In the genomic region with DNA sequence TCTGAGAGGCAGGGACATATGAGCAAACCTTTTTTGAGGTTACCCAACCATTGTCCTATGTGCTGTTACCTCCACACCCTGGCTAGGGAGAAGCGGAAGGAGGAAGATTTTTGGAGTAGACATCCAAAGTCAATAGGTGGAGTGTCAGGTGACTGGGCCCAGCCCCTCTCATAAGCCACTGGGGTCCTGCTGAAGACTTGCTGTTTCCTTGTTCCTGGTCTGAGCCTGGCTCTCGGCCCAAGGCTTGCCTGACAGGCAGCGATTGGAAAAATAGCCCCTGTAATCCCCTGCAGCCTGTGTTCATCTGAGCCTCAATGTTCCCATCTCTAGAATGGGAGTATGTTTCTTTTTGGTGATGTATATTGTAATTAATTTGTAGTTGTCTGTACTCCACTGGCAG, we compare ENCODE assay signal across 29 cellular contexts. TPM values are rescaled to one million over a fixed set of nuclear protein-coding genes. Genes with fewer than 3 reads are reported as not detected.
DNase-seq lines count a peak whose midpoint lies in the region; ATAC-seq and TF ChIP-seq lines count a peak whose summit lies in the region.
"Had no signal": no experiment of that assay in that cellular context is flagged by ENCODE, and none has a peak within 500 bp of the region (broad histone marks: within the 10 kb centered on the region; RNA-seq: fewer than 3 reads in every experiment).

No MANE protein-coding gene starts in this region.

- H3K79me2 ChIP-seq in hepatocyte: no peaks in the 10 kb centered on the region

- ATAC-seq in Right ventricle myocardium superior (ENCODE audit: poor library complexity) (peak; percentile 16), right cardiac atrium (no peak), HG02610 (IDR thresholded peaks at IDR 0.05; ENCODE audit: unreplicated experiment) (no peak), HG02884 (IDR thresholded peaks at IDR 0.05; ENCODE audit: unreplicated experiment) (no peak)
- ATAC-seq in activated T-cell treated with anti-CD3 and anti-CD28 coated beads, Interleukin-2, amount 50 U/mL, for 72 hours (replicated peaks in 1 of 2): no peak
- ATAC-seq: activated T-cell treated with anti-CD3 and anti-CD28 coated beads, Interleukin-2, amount 50 U/mL, for 4 hours; T-helper 17 cell had no signal

- TF ChIP-seq CTCF in hepatocyte (IDR thresholded peaks at IDR 0.05; ENCODE audit: poor library complexity): no peak

- 89% methylated on average over 3 of the region's 3 CpGs for WGBS in right cardiac atrium
- WGBS in hepatocyte (ENCODE audit: low lambda C conversion rate, missing lambda C conversion rate): 95% methylated on average over 3 of the region's 3 CpGs

- H3K27me3 ChIP-seq in right cardiac atrium (ENCODE audit: control insufficient read depth, insufficient read depth) (no peaks in the 10 kb centered on the region), hepatocyte (no peaks in the 10 kb centered on the region), mucosa of rectum (ENCODE audit: control insufficient read depth in 2 of 2, insufficient read depth in 2 of 2, low read length in 2 of 2) (no peaks in the 10 kb centered on the region)
- H3K27me3 ChIP-seq: thyroid gland had no signal

- no peaks in the 10 kb centered on the region for H3K9me3 ChIP-seq in right cardiac atrium (ENCODE audit: control insufficient read depth, low read length)
- no peaks in the 10 kb centered on the region for H3K9me3 ChIP-seq in hepatocyte (ENCODE audit: low read depth)
- H3K9me3 ChIP-seq in mucosa of rectum (ENCODE audit: control insufficient read depth in 2 of 2, low read length in 2 of 2): no peaks in the 10 kb centered on the region
- H3K9me3 ChIP-seq: SK-N-SH, thyroid gland had no signal

- no peak overlapping the region for H2AFZ ChIP-seq in hepatocyte

- no peak overlapping the region for H3K27ac Mint-ChIP-seq in activated T-cell treated with anti-CD3 and anti-CD28 coated beads, Interleukin-2, amount 50 U/mL, for 72 hours
- H3K27ac Mint-ChIP-seq: CD8-positive, alpha-beta memory T cell; H9; stimulated activated naive CD8-positive, alpha-beta T cell treated with anti-CD3 and anti-CD28 coated beads, Interleukin-15, Interleukin-2, amounts not matched to agents 100 ng/mL and 50 ng/mL, for 24 hours; T-helper 17 cell had no signal

- peaks cover 3 to 4% of the 10 kb centered on the region in 2 donors for H3K9me3 Mint-ChIP-seq in activated T-cell treated with anti-CD3 and anti-CD28 coated beads, Interleukin-2, amount 50 U/mL, for 72 hours
- H3K9me3 Mint-ChIP-seq: activated T-cell treated with anti-CD3 and anti-CD28 coated beads, Interleukin-2, amount 50 U/mL, for 4 hours; H9; stimulated activated naive CD8-positive, alpha-beta T cell treated with anti-CD3 and anti-CD28 coated beads, Interleukin-15, Interleukin-2, amounts not matched to agents 100 ng/mL and 50 ng/mL, for 24 hours had no signal

- H3K4me1 Mint-ChIP-seq in activated T-cell treated with anti-CD3 and anti-CD28 coated beads, Interleukin-2, amount 50 U/mL, for 72 hours (ENCODE audit: low read depth): peaks cover 21% of the 10 kb centered on the region
- H3K4me1 Mint-ChIP-seq: CD8-positive, alpha-beta memory T cell had no signal

- no peaks in the 10 kb centered on the region for H3K27me3 Mint-ChIP-seq in activated T-cell treated with anti-CD3 and anti-CD28 coated beads, Interleukin-2, amount 50 U/mL, for 72 hours (ENCODE audit: low read depth)
- H3K27me3 Mint-ChIP-seq: stimulated activated naive CD8-positive, alpha-beta T cell treated with anti-CD3 and anti-CD28 coated beads, Interleukin-15, Interleukin-2, amounts not matched to agents 100 ng/mL and 50 ng/mL, for 24 hours had no signal

- no peaks in the 10 kb centered on the region for H3K9me2 ChIP-seq in hepatocyte (replicated peaks; ENCODE audit: insufficient read depth)
- H3K9me2 ChIP-seq: SK-N-SH had no signal

- H3K36me3 ChIP-seq in hepatocyte (replicated peaks; ENCODE audit: insufficient read depth, low read depth) (no peaks in the 10 kb centered on the region), mucosa of rectum (ENCODE audit: control insufficient read depth in 2 of 2, insufficient read depth in 2 of 2, low read length in 2 of 2) (no peaks in the 10 kb centered on the region)
- H3K36me3 ChIP-seq: thyroid gland had no signal

- no peak overlapping the region for H3K4me2 ChIP-seq in hepatocyte
- H3K4me2 ChIP-seq: SK-N-SH had no signal

- no peak overlapping the region for H3K4me3 Mint-ChIP-seq in activated T-cell treated with anti-CD3 and anti-CD28 coated beads, Interleukin-2, amount 50 U/mL, for 72 hours
- H3K4me3 Mint-ChIP-seq: activated T-cell treated with anti-CD3 and anti-CD28 coated beads, Interleukin-2, amount 50 U/mL, for 4 hours; CD8-positive, alpha-beta memory T cell; H9; stimulated activated naive CD8-positive, alpha-beta T cell treated with anti-CD3 and anti-CD28 coated beads, Interleukin-15, Interleukin-2, amounts not matched to agents 100 ng/mL and 50 ng/mL, for 24 hours; T-helper 17 cell had no signal

- peak overlapping the region in 1 of 2 donors; percentile 71 for H3K9ac ChIP-seq in mucosa of rectum (ENCODE audit: low read depth in 1 of 2, low read length in 2 of 2)
- H3K9ac ChIP-seq: SK-N-SH had no signal

- no peaks in the 10 kb centered on the region for H3K4me1 ChIP-seq in right cardiac atrium (ENCODE audit: control insufficient read depth, insufficient read depth, low read length)
- H3K4me1 ChIP-seq in hepatocyte (ENCODE audit: insufficient read depth): peaks cover 38% of the 10 kb centered on the region
- H3K4me1 ChIP-seq in mucosa of rectum (ENCODE audit: control insufficient read depth in 2 of 2, insufficient read depth in 2 of 2, low read length in 2 of 2): peaks cover 55 to 76% of the 10 kb centered on the region in 2 donors

- no peaks in the 10 kb centered on the region for H4K20me1 ChIP-seq in hepatocyte (ENCODE audit: insufficient read depth, poor library complexity, severe bottlenecking)

- H3K27ac ChIP-seq in right cardiac atrium (ENCODE audit: low read length) (no peak overlapping the region), hepatocyte (peak overlapping the region; percentile 87), mucosa of rectum (ENCODE audit: low read depth in 2 of 2, low read length in 2 of 2) (peak overlapping the region; percentile 89 to 91)
- H3K27ac ChIP-seq: thyroid gland had no signal

- no peaks in the 10 kb centered on the region for H3K36me3 Mint-ChIP-seq in activated T-cell treated with anti-CD3 and anti-CD28 coated beads, Interleukin-2, amount 50 U/mL, for 72 hours (ENCODE audit: insufficient read depth in 2 of 2)

- H3K4me3 ChIP-seq in right cardiac atrium (ENCODE audit: low read length) (no peak overlapping the region), hepatocyte (no peak overlapping the region), mucosa of rectum (ENCODE audit: low read length in 2 of 2) (no peak overlapping the region)
- H3K4me3 ChIP-seq: skin epidermis, thyroid gland had no signal

- DNase-seq in Right ventricle myocardium superior (no peak), right cardiac atrium (no peak), hepatocyte (ENCODE audit: low spot score) (no peak), ureter (ENCODE audit: low spot score) (peak; percentile 58)
- DNase-seq in activated T-cell treated with anti-CD3 and anti-CD28 coated beads, Interleukin-2, amount 50 U/mL, for 72 hours: no peak
- DNase-seq: activated naive CD4-positive, alpha-beta T cell; activated T-cell treated with anti-CD3 and anti-CD28 coated beads, Interleukin-2, amount 50 U/mL, for 4 hours; CD8-positive, alpha-beta memory T cell; cerebellar nuclear complex; DMS153; glutamatergic neuron; H9; KBM-7; mammary epithelial cell; NCI-H1436 treated with DMSO at 0.1 percent for 48 hours; NCI-H446; NCI-H774; nucleus accumbens; SK-N-SH; T-helper 17 cell had no signal

- intact Hi-C loops in Right ventricle myocardium superior (cut with DNase I): no loop called here
- intact Hi-C loops in right cardiac atrium (cut with DNase I): no loop called here

RNA-seq across cellular contexts. Expression of a gene that starts 6.9 kb away (rescaled TPM):
- 0.13 TPM for total RNA-seq in Right ventricle myocardium superior
- total RNA-seq in right cardiac atrium: under 1 TPM in 3 of 4 donors, not detected in 1; 0.09 to 0.59 (median 0.17) TPM
- 0.23 TPM for polyA plus RNA-seq in right cardiac atrium
- total RNA-seq in hepatocyte: 22.9 and 23.3 TPM in 2 replicates
- 8.1 and 11.0 TPM in 2 replicates for polyA plus RNA-seq in hepatocyte
- total RNA-seq in ureter: 670 TPM
- under 1 TPM in 1 of 2 donors, not detected in 1; 0.12 TPM for total RNA-seq in activated T-cell treated with anti-CD3 and anti-CD28 coated beads, Interleukin-2, amount 50 U/mL, for 72 hours
- total RNA-seq: H9, myocyte, T-helper 17 cell had no signal
- polyA plus RNA-seq: CD8-positive, alpha-beta memory T cell; SK-N-SH had no signal

RNA-seq across cellular contexts. Expression of a gene that starts 17.1 kb away (rescaled TPM):
- not detected for total RNA-seq in Right ventricle myocardium superior
- not detected for total RNA-seq in right cardiac atrium
- polyA plus RNA-seq in right cardiac atrium: not detected
- total RNA-seq in hepatocyte: 0.52 and 0.70 TPM in 2 replicates
- 0.52 TPM in 1 of 2 replicates, not detected in the other for polyA plus RNA-seq in hepatocyte
- total RNA-seq in ureter: not detected
- not detected for total RNA-seq in activated T-cell treated with anti-CD3 and anti-CD28 coated beads, Interleukin-2, amount 50 U/mL, for 72 hours
- total RNA-seq: activated T-cell treated with anti-CD3 and anti-CD28 coated beads, Interleukin-2, amount 50 U/mL, for 4 hours; CD8-positive, alpha-beta memory T cell; H9; HT1080; mammary epithelial cell; myocyte; T-helper 17 cell; thyroid gland had no signal
- polyA plus RNA-seq: CD8-positive, alpha-beta memory T cell; keratinocyte; mammary epithelial cell; SK-N-SH had no signal

RNA-seq across cellular contexts. Expression of a gene that starts 31.4 kb away (rescaled TPM):
- total RNA-seq in Right ventricle myocardium superior (3.2 TPM), right cardiac atrium (1 to 10 TPM; 1.7 to 2.7 (median 2.1) TPM), hepatocyte (0.97 and 2.6 TPM in 2 replicates), ureter (17.1 TPM)
- polyA plus RNA-seq in right cardiac atrium (0.81 TPM), hepatocyte (0.71 and 0.88 TPM in 2 replicates)
- 10 to 100 TPM; 47.3 to 50.3 TPM for total RNA-seq in activated T-cell treated with anti-CD3 and anti-CD28 coated beads, Interleukin-2, amount 50 U/mL, for 72 hours
- total RNA-seq: H9, HT1080, myocyte had no signal

RNA-seq across cellular contexts. Expression of a gene that starts 55.9 kb away (rescaled TPM):
- not detected for total RNA-seq in Right ventricle myocardium superior
- not detected for total RNA-seq in right cardiac atrium
- not detected for polyA plus RNA-seq in right cardiac atrium
- 0.12 TPM in 1 of 2 replicates, not detected in the other for total RNA-seq in hepatocyte
- 1.3 TPM in 1 of 2 replicates, not detected in the other for polyA plus RNA-seq in hepatocyte
- total RNA-seq in ureter: not detected
- 1 to 10 TPM; 3.9 to 5.2 TPM for total RNA-seq in activated T-cell treated with anti-CD3 and anti-CD28 coated beads, Interleukin-2, amount 50 U/mL, for 72 hours
- total RNA-seq: H9, mammary epithelial cell, myocyte, T-helper 17 cell, thyroid gland had no signal

Comparison
In these comparisons a context has a peak if more than half of its experiments do, and no peak if none do; other contexts are left out.
1. RNA of a gene that starts 6.9 kb away (total RNA-seq): 670 TPM in ureter (single experiment); 22.9 to 23.3 TPM in hepatocyte, 0.09 to 0.59 TPM in right cardiac atrium, 0.13 TPM in Right ventricle myocardium superior (single experiment) and 0.12 TPM in activated T-cell treated with anti-CD3 and anti-CD28 coated beads, Interleukin-2, amount 50 U/mL, for 72 hours; every median in the first group is over 10 times any median in the second.